In genomic region chr15:69459063-69459462, GRCh38 we compare ENCODE assay signal across 20 cellular contexts. TPM values are rescaled to one million over a fixed set of nuclear protein-coding genes. Genes with fewer than 3 reads are reported as not detected.
DNase-seq lines count a peak whose midpoint lies in the region; ATAC-seq and TF ChIP-seq lines count a peak whose summit lies in the region.
"Had no signal": no experiment of that assay in that cellular context is flagged by ENCODE, and none has a peak within 500 bp of the region (broad histone marks: within the 10 kb centered on the region; RNA-seq: fewer than 3 reads in every experiment).

No MANE protein-coding gene starts in this region.

- peaks cover 3 to 59% (median 39%) of the 10 kb centered on the region in 12 donors for H3K4me1 ChIP-seq in heart left ventricle

- H3K27me3 ChIP-seq in heart left ventricle: no peaks in the 10 kb centered on the region

- H3K9me3 ChIP-seq in heart left ventricle: no peaks in the 10 kb centered on the region

- WGBS in heart left ventricle, 4 donors: 64 to 73% (median 66%) methylated on average over 2 of the region's 2 CpGs

- TF ChIP-seq CTCF in heart left ventricle (IDR thresholded peaks at IDR 0.05) (no peak), RWPE1 (conservative IDR thresholded peaks at IDR 0.05; ENCODE audit: low read depth) (no peak), fibroblast of the aortic adventitia (IDR thresholded peaks at IDR 0.05; ENCODE audit: insufficient read depth, low read length) (no peak)

- no peak overlapping the region for H3K4me3 ChIP-seq in heart left ventricle
- no peak overlapping the region for H3K4me3 ChIP-seq in fibroblast of the aortic adventitia (ENCODE audit: low read depth, low read length)

- H3K36me3 ChIP-seq in heart left ventricle: peaks cover 0 to 40% (median 36%) of the 10 kb centered on the region in 9 donors

- ATAC-seq in Right ventricle myocardium superior (ENCODE audit: poor library complexity): no peak
- no peak for ATAC-seq in heart left ventricle
- no peak for ATAC-seq in stimulated activated naive CD8-positive, alpha-beta T cell treated with anti-CD3 and anti-CD28 coated beads, Interleukin-15, Interleukin-2, amounts not matched to agents 100 U/mL and 50 U/mL, for 24 hours
- ATAC-seq: activated CD4-positive, CD25-positive, alpha-beta regulatory T cell treated with anti-CD3 and anti-CD28 coated beads, Interleukin-2, amount 50 U/mL, for 24 hours; esophagus mucosa had no signal

- POLR2A ChIA-PET in RWPE1 (lab: Yijun Ruan, JAX; ENCODE audit: low non-redundant PET): no interaction called here

- TF ChIP-seq POLR2A in heart left ventricle (IDR thresholded peaks at IDR 0.05): no peak

- DNase-seq in Right ventricle myocardium superior (peak; percentile 13), heart left ventricle (no peak), RWPE1 (ENCODE audit: low spot score) (no peak), fibroblast of the aortic adventitia (ENCODE audit: low read depth) (peak; percentile 37), NCI-H1048 (lab: John Stamatoyannopoulos, UW) (no peak), SW 1271 (lab: John Stamatoyannopoulos, UW) (no peak)
- no peak for DNase-seq in stimulated activated naive CD8-positive, alpha-beta T cell treated with anti-CD3 and anti-CD28 coated beads, Interleukin-15, Interleukin-2, amounts not matched to agents 100 U/mL and 50 U/mL, for 24 hours
- DNase-seq: activated naive CD8-positive, alpha-beta T cell treated with anti-CD3 and anti-CD28 coated beads, Interleukin-2, amount 10 ng/mL, durations not matched to agents 7 days and 5 days; CD8-positive, alpha-beta memory T cell; DMS79; effector CD8-positive, alpha-beta T cell; Karpas-422; NCI-H1105 treated with DMSO at 0.1 percent for 48 hours; NCI-H446 treated with DMSO at 0.1 percent for 48 hours; NK-92 treated with Interleukin-12 subunit alpha and Interleukin-12 subunit beta, amount 100 ng/mL, for 24 hours; nucleus accumbens; small intestine; stimulated activated naive CD4-positive, alpha-beta T cell had no signal

- intact Hi-C loops in Right ventricle myocardium superior (cut with DNase I) (no loop called here), heart left ventricle (cut with DNase I) (no loop called here)

- H3K27ac ChIP-seq in heart left ventricle: no peak overlapping the region
- H3K27ac ChIP-seq in RWPE1: peak overlapping the region; percentile 34

- CTCF ChIA-PET in RWPE1 (lab: Yijun Ruan, JAX): interaction anchor here (0.6 kb wide), 1 partner anchor 428 kb away, joined by 3 read pairs; no protein-coding TSS in a partner anchor

RNA-seq across cellular contexts. Expression of gene RPLP1, which starts 6.4 kb away (rescaled TPM):
- 1,108 TPM for total RNA-seq in Right ventricle myocardium superior
- 1,000 to 10,000 TPM in 7 of 9 donors, 100 to 1,000 TPM in 2; 487 to 1,482 (median 1,221) TPM for total RNA-seq in heart left ventricle
- 1,000 to 10,000 TPM; 1,397 to 1,852 TPM for polyA plus RNA-seq in heart left ventricle
- 223 and 245 TPM in 2 replicates for total RNA-seq in fibroblast of the aortic adventitia (ENCODE audit: low replicate concordance)

RNA-seq across cellular contexts. Expression of gene KIF23, which starts 44.9 kb away (rescaled TPM):
- total RNA-seq in Right ventricle myocardium superior: 0.70 TPM
- 1 to 10 TPM in 4 of 9 donors, under 1 TPM in 4, not detected in 1; 0.32 to 7.7 (median 1.4) TPM for total RNA-seq in heart left ventricle
- polyA plus RNA-seq in heart left ventricle: under 1 TPM; 0.23 to 0.54 TPM
- 4.0 and 48.6 TPM in 2 replicates for total RNA-seq in fibroblast of the aortic adventitia (ENCODE audit: low replicate concordance)

Comparison
In these comparisons a context has a peak if more than half of its experiments do, and no peak if none do; other contexts are left out.
1. DNase-seq: peak in Right ventricle myocardium superior (single experiment) and fibroblast of the aortic adventitia (single experiment); none in heart left ventricle (0 of 5), RWPE1 (single experiment), NCI-H1048 (single experiment), stimulated activated naive CD8-positive, alpha-beta T cell treated with anti-CD3 and anti-CD28 coated beads, Interleukin-15, Interleukin-2, amounts not matched to agents 100 U/mL and 50 U/mL, for 24 hours (single experiment) and SW 1271 (0 of 2).